26 cellular contexts compared by ENCODE assay signal in the genomic region with DNA sequence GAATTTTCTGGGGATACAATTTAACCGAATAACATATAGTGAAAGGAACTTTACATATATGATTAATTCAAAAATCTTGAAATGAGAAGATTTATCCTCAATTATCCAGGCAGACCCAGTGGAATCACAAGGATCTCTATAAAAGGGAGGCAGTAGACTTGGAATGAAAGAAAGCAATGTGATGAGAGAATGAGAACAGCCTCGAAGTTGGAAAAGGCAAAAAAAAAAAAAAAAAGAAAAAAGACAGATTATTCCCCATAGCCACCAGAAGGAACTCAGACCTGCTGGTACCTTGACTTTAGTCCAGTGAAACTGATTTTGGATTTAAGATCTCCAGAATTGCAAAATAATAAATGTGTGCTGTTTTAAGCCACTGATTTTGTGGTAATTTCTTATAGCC.
DNase-seq lines count a peak whose midpoint lies in the region; ATAC-seq and TF ChIP-seq lines count a peak whose summit lies in the region.
"Had no signal": no experiment of that assay in that cellular context is flagged by ENCODE, and none has a peak within 500 bp of the region (broad histone marks: within the 10 kb centered on the region; RNA-seq: fewer than 3 reads in every experiment).

No MANE protein-coding gene starts in this region.

- H3K27ac ChIP-seq in right atrium auricular region (peak overlapping the region; percentile 10 to 47), subcutaneous abdominal adipose tissue (ENCODE audit: low read depth, low read length) (peak overlapping the region; percentile 49), substantia nigra (ENCODE audit: low read depth, low read length, poor library complexity, severe bottlenecking) (no peak overlapping the region)
- H3K27ac ChIP-seq: 22Rv1, HL-60, KMS-11, PC-9 had no signal

- no peak overlapping the region for H3K9ac ChIP-seq in subcutaneous abdominal adipose tissue (ENCODE audit: low read length in 5 of 5)
- H3K9ac ChIP-seq: KMS-11 had no signal

- H3K36me3 ChIP-seq in right atrium auricular region (no peaks in the 10 kb centered on the region), subcutaneous abdominal adipose tissue (ENCODE audit: control insufficient read depth in 5 of 5, insufficient read depth in 5 of 5, low read length in 5 of 5) (no peaks in the 10 kb centered on the region)
- H3K36me3 ChIP-seq: BE2C had no signal

- no peaks in the 10 kb centered on the region for H3K27me3 ChIP-seq in right atrium auricular region
- H3K27me3 ChIP-seq in subcutaneous abdominal adipose tissue (ENCODE audit: control insufficient read depth in 5 of 5, insufficient read depth in 4 of 5, low read length in 5 of 5): no peaks in the 10 kb centered on the region
- H3K27me3 ChIP-seq: BE2C had no signal

- DNase-seq in Right ventricle myocardium inferior (ENCODE audit: missing footprints) (no peak), cardiac septum (ENCODE audit: low spot score) (no peak), right atrium auricular region (ENCODE audit: low spot score) (no peak), MV-4-11 (lab: John Stamatoyannopoulos, UW) (no peak), substantia nigra (lab: John Stamatoyannopoulos, UW) (no peak), kidney tubule cell (ENCODE audit: low spot score) (no peak)
- DNase-seq: BE2C; CD8-positive, alpha-beta memory T cell; DMS 273 treated with DMSO at 0.1 percent for 48 hours; DMS79; EL; GDM1; MM.1S; NCI-H1048; NCI-H1417 treated with DMSO at 0.1 percent for 48 hours; NCI-H1694 treated with DMSO at 0.1 percent for 48 hours; NCI-H2081; NCI-H2227 treated with DMSO at 0.1 percent for 48 hours; NCI-H526 treated with DMSO at 0.1 percent for 48 hours; PC-9; SHP77 had no signal

- ATAC-seq in Right ventricle myocardium inferior: peak; percentile 76
- ATAC-seq: HCT116 had no signal

- H3K4me3 ChIP-seq in right atrium auricular region (no peak overlapping the region), subcutaneous abdominal adipose tissue (ENCODE audit: low read depth in 1 of 5, low read length in 5 of 5) (no peak overlapping the region)
- H3K4me3 ChIP-seq: PC-9 had no signal

- intact Hi-C loops in Right ventricle myocardium inferior (cut with DNase I) (no loop called here), cardiac septum (cut with DNase I) (no loop called here)

- no peaks in the 10 kb centered on the region for H3K4me1 ChIP-seq in right atrium auricular region
- peaks cover 0 to 5% (median 1%) of the 10 kb centered on the region in 5 donors for H3K4me1 ChIP-seq in subcutaneous abdominal adipose tissue (ENCODE audit: control insufficient read depth in 5 of 5, insufficient read depth in 5 of 5, low read length in 5 of 5)
- H3K4me1 ChIP-seq: BE2C had no signal

- no peak for TF ChIP-seq CTCF in right atrium auricular region (IDR thresholded peaks at IDR 0.05)

- H3K9me3 ChIP-seq in right atrium auricular region (no peaks in the 10 kb centered on the region), subcutaneous abdominal adipose tissue (ENCODE audit: control insufficient read depth in 5 of 5, low read length in 5 of 5) (no peaks in the 10 kb centered on the region)
- H3K9me3 ChIP-seq: BE2C had no signal
